ENCODE assay signal across 1 cellular context in the genomic region with DNA sequence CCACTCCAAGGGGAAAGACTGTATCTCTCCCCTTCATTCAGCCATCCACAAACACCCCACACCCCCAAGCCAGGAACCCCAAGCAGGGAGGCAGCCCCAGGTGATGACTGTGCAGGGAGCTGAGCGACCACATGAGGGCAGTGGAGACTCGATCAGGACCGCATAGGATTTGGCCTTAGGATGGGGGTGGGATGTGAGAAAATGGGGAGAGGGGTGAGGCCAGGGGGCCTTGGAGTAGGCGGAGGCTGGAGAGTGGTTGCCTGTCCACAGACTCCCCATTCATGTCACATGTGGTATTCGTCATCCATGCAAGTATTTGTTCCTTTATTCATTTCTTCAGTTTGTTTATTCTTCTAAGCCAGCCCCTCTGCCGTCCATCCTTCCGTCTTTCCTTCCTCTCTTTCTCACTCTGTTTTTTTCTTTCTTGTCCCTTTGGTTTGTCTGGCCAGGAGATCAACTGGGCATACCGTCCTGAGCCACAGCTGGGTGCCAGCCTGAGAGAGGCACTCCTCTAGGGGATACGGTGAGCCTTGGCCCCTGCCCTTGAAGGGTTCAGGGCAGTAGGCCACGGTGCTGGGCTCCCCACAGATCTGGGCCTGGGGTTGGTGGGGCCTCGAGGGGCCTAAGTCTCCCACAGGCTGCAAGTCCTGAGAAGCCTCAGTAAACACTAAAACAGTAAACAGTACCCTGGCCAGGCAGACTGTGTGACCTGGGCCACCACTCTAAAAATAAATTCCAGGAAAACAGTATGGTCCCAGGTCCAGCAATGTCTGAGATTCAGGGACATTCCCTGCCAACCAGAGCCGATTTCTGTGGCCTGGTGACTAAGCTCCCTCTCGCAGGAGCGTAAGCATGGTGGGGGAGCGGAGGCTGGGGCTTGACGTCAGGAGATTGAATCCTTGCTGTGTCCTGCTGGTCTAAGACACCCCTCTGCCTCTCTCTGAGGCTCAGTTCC.
TF ChIP-seq lines count a peak whose summit lies in the region.

No MANE protein-coding gene starts in this region.

TF ChIP-seq in HepG2, 621 proteins besides CTCF, POLR2A, EP300 and RAD21 (continues in another document):
- TF ChIP-seq ELF3 (CRISPR knock-in tag; IDR thresholded peaks at IDR 0.05) (0 out of 2 replicates have a peak, but pooled peaks have one; percentile 18), RARA (CRISPR knock-in tag; IDR thresholded peaks at IDR 0.05) (peak; percentile 61), ZFY (CRISPR knock-in tag; IDR thresholded peaks at IDR 0.05) (peak; percentile 29; the same call in 1 of the 2 replicates), KDM5B (CRISPR knock-in tag; IDR thresholded peaks at IDR 0.05; ENCODE audit: borderline replicate concordance) (peak; percentile 20; the same call in 1 of the 2 replicates), MIXL1 (CRISPR knock-in tag; IDR thresholded peaks at IDR 0.05) (no peak), TSC22D2 (CRISPR knock-in tag; IDR thresholded peaks at IDR 0.05; ENCODE audit: borderline replicate concordance) (0 out of 2 replicates have a peak, but pooled peaks have one; percentile 20), HMGA1 (CRISPR knock-in tag; conservative IDR thresholded peaks at IDR 0.05) (no peak), ZBTB21 (CRISPR knock-in tag; IDR thresholded peaks at IDR 0.05) (0 out of 2 replicates have a peak, but pooled peaks have one; percentile 8), FOSL2 (CRISPR knock-in tag; IDR thresholded peaks at IDR 0.05) (peak; percentile 47), ZNF24 (IDR thresholded peaks at IDR 0.05) (no peak), ZFP36 (IDR thresholded peaks at IDR 0.05; ENCODE audit: borderline replicate concordance, low read depth, low read length, partially characterized antibody) (no peak), HNF4A (CRISPR knock-in tag; IDR thresholded peaks at IDR 0.05) (no peak), HOXA3 (CRISPR knock-in tag; IDR thresholded peaks at IDR 0.05) (peak; percentile 18; the same call in 1 of the 2 replicates), ZNF563 (CRISPR knock-in tag; IDR thresholded peaks at IDR 0.05) (0 out of 2 replicates have a peak, but pooled peaks have one; percentile 36), MEF2D (CRISPR knock-in tag; IDR thresholded peaks at IDR 0.05) (peak; percentile 64), HNRNPLL (IDR thresholded peaks at IDR 0.05; ENCODE audit: low read depth, low read length, poor library complexity, severe bottlenecking) (peak; percentile 12), ZNF607 (CRISPR knock-in tag; IDR thresholded peaks at IDR 0.05; ENCODE audit: borderline replicate concordance) (0 out of 2 replicates have a peak, but pooled peaks have one; percentile 13), ZNF781 (CRISPR knock-in tag; IDR thresholded peaks at IDR 0.05; ENCODE audit: borderline replicate concordance, not compliant biosample characterization) (peak; percentile 45), DPF2 (CRISPR knock-in tag; IDR thresholded peaks at IDR 0.05; ENCODE audit: borderline replicate concordance, low read depth) (0 out of 2 replicates have a peak, but pooled peaks have one; percentile 25), ZNF775 (CRISPR knock-in tag; IDR thresholded peaks at IDR 0.05; ENCODE audit: borderline replicate concordance) (no peak), TARDBP (CRISPR knock-in tag; IDR thresholded peaks at IDR 0.05) (0 out of 2 replicates have a peak, but pooled peaks have one; percentile 12), KDM2A (CRISPR knock-in tag; IDR thresholded peaks at IDR 0.05; ENCODE audit: borderline replicate concordance, low read depth) (0 out of 2 replicates have a peak, but pooled peaks have one; percentile 24), HOXD1 (CRISPR knock-in tag; IDR thresholded peaks at IDR 0.05) (no peak), ZNF350 (CRISPR knock-in tag; IDR thresholded peaks at IDR 0.05; ENCODE audit: borderline replicate concordance, low read depth) (peak; percentile 7; the same call in 1 of the 2 replicates), ZNF382 (CRISPR knock-in tag; IDR thresholded peaks at IDR 0.05; ENCODE audit: borderline replicate concordance) (no peak), KDM1A (CRISPR knock-in tag; IDR thresholded peaks at IDR 0.05) (0 out of 2 replicates have a peak, but pooled peaks have one; percentile 26)
- TF ChIP-seq, protein P1, sequence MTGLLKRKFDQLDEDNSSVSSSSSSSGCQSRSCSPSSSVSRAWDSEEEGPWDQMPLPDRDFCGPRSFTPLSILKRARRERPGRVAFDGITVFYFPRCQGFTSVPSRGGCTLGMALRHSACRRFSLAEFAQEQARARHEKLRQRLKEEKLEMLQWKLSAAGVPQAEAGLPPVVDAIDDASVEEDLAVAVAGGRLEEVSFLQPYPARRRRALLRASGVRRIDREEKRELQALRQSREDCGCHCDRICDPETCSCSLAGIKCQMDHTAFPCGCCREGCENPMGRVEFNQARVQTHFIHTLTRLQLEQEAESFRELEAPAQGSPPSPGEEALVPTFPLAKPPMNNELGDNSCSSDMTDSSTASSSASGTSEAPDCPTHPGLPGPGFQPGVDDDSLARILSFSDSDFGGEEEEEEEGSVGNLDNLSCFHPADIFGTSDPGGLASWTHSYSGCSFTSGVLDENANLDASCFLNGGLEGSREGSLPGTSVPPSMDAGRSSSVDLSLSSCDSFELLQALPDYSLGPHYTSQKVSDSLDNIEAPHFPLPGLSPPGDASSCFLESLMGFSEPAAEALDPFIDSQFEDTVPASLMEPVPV (CRISPR knock-in tag; IDR thresholded peaks at IDR 0.05): 0 out of 2 replicates have a peak, but pooled peaks have one; percentile 10
- TF ChIP-seq, protein P2, sequence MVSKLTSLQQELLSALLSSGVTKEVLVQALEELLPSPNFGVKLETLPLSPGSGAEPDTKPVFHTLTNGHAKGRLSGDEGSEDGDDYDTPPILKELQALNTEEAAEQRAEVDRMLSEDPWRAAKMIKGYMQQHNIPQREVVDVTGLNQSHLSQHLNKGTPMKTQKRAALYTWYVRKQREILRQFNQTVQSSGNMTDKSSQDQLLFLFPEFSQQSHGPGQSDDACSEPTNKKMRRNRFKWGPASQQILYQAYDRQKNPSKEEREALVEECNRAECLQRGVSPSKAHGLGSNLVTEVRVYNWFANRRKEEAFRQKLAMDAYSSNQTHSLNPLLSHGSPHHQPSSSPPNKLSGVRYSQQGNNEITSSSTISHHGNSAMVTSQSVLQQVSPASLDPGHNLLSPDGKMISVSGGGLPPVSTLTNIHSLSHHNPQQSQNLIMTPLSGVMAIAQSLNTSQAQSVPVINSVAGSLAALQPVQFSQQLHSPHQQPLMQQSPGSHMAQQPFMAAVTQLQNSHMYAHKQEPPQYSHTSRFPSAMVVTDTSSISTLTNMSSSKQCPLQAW (CRISPR knock-in tag; IDR thresholded peaks at IDR 0.05): peak; percentile 13; the same call in 1 of the 2 replicates
- TF ChIP-seq, protein P3, sequence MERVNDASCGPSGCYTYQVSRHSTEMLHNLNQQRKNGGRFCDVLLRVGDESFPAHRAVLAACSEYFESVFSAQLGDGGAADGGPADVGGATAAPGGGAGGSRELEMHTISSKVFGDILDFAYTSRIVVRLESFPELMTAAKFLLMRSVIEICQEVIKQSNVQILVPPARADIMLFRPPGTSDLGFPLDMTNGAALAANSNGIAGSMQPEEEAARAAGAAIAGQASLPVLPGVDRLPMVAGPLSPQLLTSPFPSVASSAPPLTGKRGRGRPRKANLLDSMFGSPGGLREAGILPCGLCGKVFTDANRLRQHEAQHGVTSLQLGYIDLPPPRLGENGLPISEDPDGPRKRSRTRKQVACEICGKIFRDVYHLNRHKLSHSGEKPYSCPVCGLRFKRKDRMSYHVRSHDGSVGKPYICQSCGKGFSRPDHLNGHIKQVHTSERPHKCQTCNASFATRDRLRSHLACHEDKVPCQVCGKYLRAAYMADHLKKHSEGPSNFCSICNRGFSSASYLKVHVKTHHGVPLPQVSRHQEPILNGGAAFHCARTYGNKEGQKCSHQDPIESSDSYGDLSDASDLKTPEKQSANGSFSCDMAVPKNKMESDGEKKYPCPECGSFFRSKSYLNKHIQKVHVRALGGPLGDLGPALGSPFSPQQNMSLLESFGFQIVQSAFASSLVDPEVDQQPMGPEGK (CRISPR knock-in tag; IDR thresholded peaks at IDR 0.05): peak; percentile 56
- TF ChIP-seq, protein P4, sequence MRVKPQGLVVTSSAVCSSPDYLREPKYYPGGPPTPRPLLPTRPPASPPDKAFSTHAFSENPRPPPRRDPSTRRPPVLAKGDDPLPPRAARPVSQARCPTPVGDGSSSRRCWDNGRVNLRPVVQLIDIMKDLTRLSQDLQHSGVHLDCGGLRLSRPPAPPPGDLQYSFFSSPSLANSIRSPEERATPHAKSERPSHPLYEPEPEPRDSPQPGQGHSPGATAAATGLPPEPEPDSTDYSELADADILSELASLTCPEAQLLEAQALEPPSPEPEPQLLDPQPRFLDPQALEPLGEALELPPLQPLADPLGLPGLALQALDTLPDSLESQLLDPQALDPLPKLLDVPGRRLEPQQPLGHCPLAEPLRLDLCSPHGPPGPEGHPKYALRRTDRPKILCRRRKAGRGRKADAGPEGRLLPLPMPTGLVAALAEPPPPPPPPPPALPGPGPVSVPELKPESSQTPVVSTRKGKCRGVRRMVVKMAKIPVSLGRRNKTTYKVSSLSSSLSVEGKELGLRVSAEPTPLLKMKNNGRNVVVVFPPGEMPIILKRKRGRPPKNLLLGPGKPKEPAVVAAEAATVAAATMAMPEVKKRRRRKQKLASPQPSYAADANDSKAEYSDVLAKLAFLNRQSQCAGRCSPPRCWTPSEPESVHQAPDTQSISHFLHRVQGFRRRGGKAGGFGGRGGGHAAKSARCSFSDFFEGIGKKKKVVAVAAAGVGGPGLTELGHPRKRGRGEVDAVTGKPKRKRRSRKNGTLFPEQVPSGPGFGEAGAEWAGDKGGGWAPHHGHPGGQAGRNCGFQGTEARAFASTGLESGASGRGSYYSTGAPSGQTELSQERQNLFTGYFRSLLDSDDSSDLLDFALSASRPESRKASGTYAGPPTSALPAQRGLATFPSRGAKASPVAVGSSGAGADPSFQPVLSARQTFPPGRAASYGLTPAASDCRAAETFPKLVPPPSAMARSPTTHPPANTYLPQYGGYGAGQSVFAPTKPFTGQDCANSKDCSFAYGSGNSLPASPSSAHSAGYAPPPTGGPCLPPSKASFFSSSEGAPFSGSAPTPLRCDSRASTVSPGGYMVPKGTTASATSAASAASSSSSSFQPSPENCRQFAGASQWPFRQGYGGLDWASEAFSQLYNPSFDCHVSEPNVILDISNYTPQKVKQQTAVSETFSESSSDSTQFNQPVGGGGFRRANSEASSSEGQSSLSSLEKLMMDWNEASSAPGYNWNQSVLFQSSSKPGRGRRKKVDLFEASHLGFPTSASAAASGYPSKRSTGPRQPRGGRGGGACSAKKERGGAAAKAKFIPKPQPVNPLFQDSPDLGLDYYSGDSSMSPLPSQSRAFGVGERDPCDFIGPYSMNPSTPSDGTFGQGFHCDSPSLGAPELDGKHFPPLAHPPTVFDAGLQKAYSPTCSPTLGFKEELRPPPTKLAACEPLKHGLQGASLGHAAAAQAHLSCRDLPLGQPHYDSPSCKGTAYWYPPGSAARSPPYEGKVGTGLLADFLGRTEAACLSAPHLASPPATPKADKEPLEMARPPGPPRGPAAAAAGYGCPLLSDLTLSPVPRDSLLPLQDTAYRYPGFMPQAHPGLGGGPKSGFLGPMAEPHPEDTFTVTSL (CRISPR knock-in tag; IDR thresholded peaks at IDR 0.05; ENCODE audit: borderline replicate concordance): peak; percentile 16; the same call in 1 of the 2 replicates
- TF ChIP-seq, protein P5, sequence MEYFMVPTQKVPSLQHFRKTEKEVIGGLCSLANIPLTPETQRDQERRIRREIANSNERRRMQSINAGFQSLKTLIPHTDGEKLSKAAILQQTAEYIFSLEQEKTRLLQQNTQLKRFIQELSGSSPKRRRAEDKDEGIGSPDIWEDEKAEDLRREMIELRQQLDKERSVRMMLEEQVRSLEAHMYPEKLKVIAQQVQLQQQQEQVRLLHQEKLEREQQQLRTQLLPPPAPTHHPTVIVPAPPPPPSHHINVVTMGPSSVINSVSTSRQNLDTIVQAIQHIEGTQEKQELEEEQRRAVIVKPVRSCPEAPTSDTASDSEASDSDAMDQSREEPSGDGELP (IDR thresholded peaks at IDR 0.05; ENCODE audit: borderline replicate concordance, low read depth): peak; percentile 6; the same call in 1 of the 2 replicates
- TF ChIP-seq, protein P6, sequence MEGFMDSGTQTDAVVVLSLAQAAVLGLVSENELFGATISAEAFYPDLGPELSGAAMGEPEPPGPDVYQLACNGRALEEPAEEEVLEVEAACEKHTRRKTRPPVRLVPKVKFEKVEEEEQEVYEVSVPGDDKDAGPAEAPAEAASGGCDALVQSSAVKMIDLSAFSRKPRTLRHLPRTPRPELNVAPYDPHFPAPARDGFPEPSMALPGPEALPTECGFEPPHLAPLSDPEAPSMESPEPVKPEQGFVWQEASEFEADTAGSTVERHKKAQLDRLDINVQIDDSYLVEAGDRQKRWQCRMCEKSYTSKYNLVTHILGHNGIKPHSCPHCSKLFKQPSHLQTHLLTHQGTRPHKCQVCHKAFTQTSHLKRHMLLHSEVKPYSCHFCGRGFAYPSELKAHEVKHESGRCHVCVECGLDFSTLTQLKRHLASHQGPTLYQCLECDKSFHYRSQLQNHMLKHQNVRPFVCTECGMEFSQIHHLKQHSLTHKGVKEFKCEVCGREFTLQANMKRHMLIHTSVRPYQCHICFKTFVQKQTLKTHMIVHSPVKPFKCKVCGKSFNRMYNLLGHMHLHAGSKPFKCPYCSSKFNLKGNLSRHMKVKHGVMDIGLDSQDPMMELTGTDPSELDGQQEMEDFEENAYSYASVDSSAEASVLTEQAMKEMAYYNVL (CRISPR knock-in tag; IDR thresholded peaks at IDR 0.05; ENCODE audit: borderline replicate concordance): peak; percentile 19; the same call in 1 of the 2 replicates
- TF ChIP-seq, protein P7, sequence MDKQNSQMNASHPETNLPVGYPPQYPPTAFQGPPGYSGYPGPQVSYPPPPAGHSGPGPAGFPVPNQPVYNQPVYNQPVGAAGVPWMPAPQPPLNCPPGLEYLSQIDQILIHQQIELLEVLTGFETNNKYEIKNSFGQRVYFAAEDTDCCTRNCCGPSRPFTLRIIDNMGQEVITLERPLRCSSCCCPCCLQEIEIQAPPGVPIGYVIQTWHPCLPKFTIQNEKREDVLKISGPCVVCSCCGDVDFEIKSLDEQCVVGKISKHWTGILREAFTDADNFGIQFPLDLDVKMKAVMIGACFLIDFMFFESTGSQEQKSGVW (CRISPR knock-in tag; IDR thresholded peaks at IDR 0.05; ENCODE audit: borderline replicate concordance): no peak
- TF ChIP-seq, protein P8, sequence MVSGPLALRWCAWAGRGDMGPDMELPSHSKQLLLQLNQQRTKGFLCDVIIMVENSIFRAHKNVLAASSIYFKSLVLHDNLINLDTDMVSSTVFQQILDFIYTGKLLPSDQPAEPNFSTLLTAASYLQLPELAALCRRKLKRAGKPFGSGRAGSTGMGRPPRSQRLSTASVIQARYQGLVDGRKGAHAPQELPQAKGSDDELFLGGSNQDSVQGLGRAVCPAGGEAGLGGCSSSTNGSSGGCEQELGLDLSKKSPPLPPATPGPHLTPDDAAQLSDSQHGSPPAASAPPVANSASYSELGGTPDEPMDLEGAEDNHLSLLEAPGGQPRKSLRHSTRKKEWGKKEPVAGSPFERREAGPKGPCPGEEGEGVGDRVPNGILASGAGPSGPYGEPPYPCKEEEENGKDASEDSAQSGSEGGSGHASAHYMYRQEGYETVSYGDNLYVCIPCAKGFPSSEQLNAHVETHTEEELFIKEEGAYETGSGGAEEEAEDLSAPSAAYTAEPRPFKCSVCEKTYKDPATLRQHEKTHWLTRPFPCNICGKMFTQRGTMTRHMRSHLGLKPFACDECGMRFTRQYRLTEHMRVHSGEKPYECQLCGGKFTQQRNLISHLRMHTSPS (CRISPR knock-in tag; IDR thresholded peaks at IDR 0.05; ENCODE audit: low read depth): peak; percentile 24; the same call in 1 of the 2 replicates
